ENCODE assay signal across 17 cellular contexts in the genomic region with DNA sequence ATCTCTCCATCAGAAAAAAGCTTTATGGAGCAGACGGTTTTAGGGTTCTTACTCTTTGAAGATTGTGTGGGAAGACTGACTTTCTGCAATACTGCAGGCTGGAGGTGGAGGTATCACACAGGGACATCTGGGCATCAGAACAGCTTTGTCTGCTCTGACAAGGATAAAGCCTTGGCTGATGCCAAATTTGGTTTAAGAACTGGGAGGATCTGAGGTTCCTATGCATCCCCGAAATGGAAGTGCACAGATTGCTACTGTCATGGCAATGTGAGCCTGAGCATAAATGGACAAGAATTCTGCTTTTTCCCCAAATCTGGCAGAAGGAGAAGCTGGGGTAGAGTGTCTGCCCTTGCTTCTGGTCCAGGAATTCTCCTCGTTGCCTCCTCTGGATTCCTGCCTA.
"Had no signal": no experiment of that assay in that cellular context is flagged by ENCODE, and none has a peak within 500 bp of the region (broad histone marks: within the 10 kb centered on the region; RNA-seq: fewer than 3 reads in every experiment).

No MANE protein-coding gene starts in this region.

- ATAC-seq: Panc1, PC-3 had no signal

- DNase-seq: KBM-7, MG63, NCI-H1092 treated with DMSO at 0.1 percent for 48 hours, NCI-H1436, NCI-H187, NCI-H2029, NCI-H2081 treated with DMSO at 0.1 percent for 48 hours, NCI-H2171 treated with DMSO at 0.1 percent for 48 hours, NCI-H345, NCI-H446 treated with DMSO at 0.1 percent for 48 hours, NCI-H510A treated with DMSO at 0.1 percent for 48 hours, NCI-H526, PC-3, SHP77, SK-N-SH, SW 1271 had no signal
